Comparison of ENCODE assay signal across 22 cellular contexts in genomic region chr2:53582556-53582955, GRCh38.
"Had no signal": no experiment of that assay in that cellular context is flagged by ENCODE, and none has a peak within 500 bp of the region (broad histone marks: within the 10 kb centered on the region; RNA-seq: fewer than 3 reads in every experiment).

No MANE protein-coding gene starts in this region.

- H3K27ac Mint-ChIP-seq: immature natural killer cell; naive thymus-derived CD4-positive, alpha-beta T cell had no signal

- H3K79me2 ChIP-seq: hepatocyte had no signal

- H3K36me3 Mint-ChIP-seq: immature natural killer cell; naive thymus-derived CD4-positive, alpha-beta T cell had no signal

- DNase-seq: dermis blood vessel endothelial cell; dorsolateral prefrontal cortex; effector CD4-positive, alpha-beta T cell; effector memory CD4-positive, alpha-beta T cell; foreskin keratinocyte; heart left ventricle; hypothalamus; immature natural killer cell; islet precursor cell; kidney; kidney glomerular epithelial cell; left colon; left lung; left ventricle myocardium superior; lower lobe of right lung; mesenchymal stem cell; midbrain; naive thymus-derived CD4-positive, alpha-beta T cell had no signal

- H3K4me2 ChIP-seq: hepatocyte had no signal

- H3K36me3 ChIP-seq: esophagus muscularis mucosa, gastroesophageal sphincter, heart left ventricle, left lung, lower lobe of right lung had no signal

- H3K4me1 Mint-ChIP-seq: immature natural killer cell had no signal

- H3K27me3 ChIP-seq: dorsolateral prefrontal cortex, esophagus muscularis mucosa, gastroesophageal sphincter, heart left ventricle, hepatocyte, left lung had no signal

- H3K4me3 Mint-ChIP-seq: immature natural killer cell; naive thymus-derived CD4-positive, alpha-beta T cell had no signal

- H3K9me3 ChIP-seq: esophagus muscularis mucosa, gastroesophageal sphincter, heart left ventricle, left lung, lower lobe of right lung had no signal

- H3K27ac ChIP-seq: coronary artery, esophagus muscularis mucosa, foreskin keratinocyte, gastroesophageal sphincter, heart left ventricle, hepatocyte, left lung, lower lobe of right lung had no signal

- ATAC-seq: foreskin keratinocyte; gastroesophageal sphincter; heart left ventricle; left colon; left lung; left ventricle myocardium superior; lower lobe of right lung; naive thymus-derived CD4-positive, alpha-beta T cell had no signal

- H3K4me1 ChIP-seq: esophagus muscularis mucosa, foreskin keratinocyte, gastroesophageal sphincter, heart left ventricle, left lung, lower lobe of right lung had no signal

- H3K4me3 ChIP-seq: coronary artery, dorsolateral prefrontal cortex, esophagus muscularis mucosa, gastroesophageal sphincter, heart left ventricle, hepatocyte, left lung, lower lobe of right lung had no signal
